ENCODE assay signal across 10 cellular contexts in the genomic region with DNA sequence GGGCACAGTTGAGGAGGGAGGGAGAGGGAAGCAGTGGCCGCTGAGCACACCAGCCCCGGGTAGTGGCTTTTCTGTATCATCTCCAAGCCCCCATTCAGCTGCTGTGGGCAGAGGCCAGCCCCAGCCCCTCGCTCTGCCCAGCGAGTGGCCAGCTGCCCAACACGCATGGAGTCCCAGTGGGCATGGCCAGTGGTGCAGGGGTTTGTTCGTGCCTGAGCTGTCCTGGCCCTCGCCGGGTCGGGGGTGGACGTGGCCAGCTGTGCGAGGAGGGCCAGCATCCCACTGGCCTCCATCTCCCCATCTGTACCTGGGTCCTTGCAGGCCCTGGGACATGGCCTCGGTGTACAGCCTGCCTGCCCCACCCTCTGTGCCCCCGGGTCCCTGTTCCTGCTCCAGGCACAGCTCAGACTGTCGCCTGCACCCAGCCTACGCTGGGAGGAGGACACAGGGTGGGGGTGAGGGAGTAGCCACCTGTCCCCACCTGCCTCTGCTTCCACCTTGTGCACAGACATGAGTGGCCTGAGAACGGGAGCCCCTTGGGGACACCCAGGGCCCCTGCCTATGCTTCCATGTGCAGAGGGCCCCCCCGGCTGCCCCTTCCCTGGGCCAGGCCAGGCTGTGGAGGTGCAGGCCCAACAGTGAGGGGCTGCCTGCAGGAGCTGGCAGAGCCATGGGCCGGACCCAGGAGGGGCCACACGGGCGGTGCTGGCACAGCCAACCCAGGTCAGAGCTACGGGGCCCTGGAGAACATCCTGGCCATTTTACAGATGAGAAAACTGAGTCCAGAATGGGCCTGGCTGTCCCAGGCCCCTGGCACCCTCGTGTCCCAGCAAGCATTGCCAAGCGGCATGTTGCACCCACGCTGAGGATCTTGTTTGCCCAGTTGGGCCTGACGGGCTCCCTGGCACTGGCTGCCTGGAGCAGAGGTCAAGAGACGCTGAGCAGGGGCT. TPM values are rescaled to one million over a fixed set of nuclear protein-coding genes. Genes with fewer than 3 reads are reported as not detected.
DNase-seq lines count a peak whose midpoint lies in the region; ATAC-seq and TF ChIP-seq lines count a peak whose summit lies in the region.
"Had no signal": no experiment of that assay in that cellular context is flagged by ENCODE, and none has a peak within 500 bp of the region (broad histone marks: within the 10 kb centered on the region; RNA-seq: fewer than 3 reads in every experiment).

No MANE protein-coding gene starts in this region.

- no peaks in the 10 kb centered on the region for H3K36me3 Mint-ChIP-seq in IgD-negative memory B cell
- peaks cover 5% of the 10 kb centered on the region for H3K36me3 Mint-ChIP-seq in chondrocyte (ENCODE audit: low read depth)
- H3K36me3 Mint-ChIP-seq in nephron (ENCODE audit: low read depth): no peaks in the 10 kb centered on the region

- peak overlapping the region in 3 of 4 donors; percentile 52 to 81 (median 66) for H3K4me3 Mint-ChIP-seq in IgD-negative memory B cell
- peak overlapping the region; percentile 41 for H3K4me3 Mint-ChIP-seq in chondrocyte (ENCODE audit: unreplicated experiment)
- H3K4me3 Mint-ChIP-seq in nephron: peak overlapping the region in 2 of 3 experiments; percentile 13 to 28

- H3K27me3 Mint-ChIP-seq in IgD-negative memory B cell (no peaks in the 10 kb centered on the region), chondrocyte (ENCODE audit: low read depth) (no peaks in the 10 kb centered on the region), nephron (ENCODE audit: low read depth) (no peaks in the 10 kb centered on the region)

- H3K4me1 Mint-ChIP-seq in IgD-negative memory B cell (peaks cover 6 to 31% (median 22%) of the 10 kb centered on the region in 3 donors), chondrocyte (ENCODE audit: low read depth) (peaks cover 68% of the 10 kb centered on the region), nephron (peaks cover 28% of the 10 kb centered on the region)

- no peak for ATAC-seq in HG03135 (IDR thresholded peaks at IDR 0.05; ENCODE audit: unreplicated experiment)
- ATAC-seq: gastrocnemius medialis had no signal

- peak overlapping the region in 1 of 3 donors; percentile 88 for H3K27ac Mint-ChIP-seq in IgD-negative memory B cell
- no peak overlapping the region for H3K27ac Mint-ChIP-seq in chondrocyte (ENCODE audit: unreplicated experiment)
- H3K27ac Mint-ChIP-seq in nephron: peak overlapping the region in 1 of 3 experiments; percentile 65

- no peak for TF ChIP-seq CTCF in chondrocyte (IDR thresholded peaks at IDR 0.05)
- TF ChIP-seq CTCF in nephron (IDR thresholded peaks at IDR 0.05; ENCODE audit: unreplicated experiment in 3 of 3): no peak

- DNase-seq in Ammon's horn (ENCODE audit: low spot score): peak; percentile 63
- DNase-seq in chondrocyte (ENCODE audit: low spot score): no peak
- DNase-seq in D341Med (ENCODE audit: low spot score): no peak
- no peak for DNase-seq in SIG-M5 (lab: John Stamatoyannopoulos, UW)
- no peak for DNase-seq in NCI-H2227 treated with DMSO at 0.1 percent for 48 hours (lab: John Stamatoyannopoulos, UW)
- DNase-seq: gastrocnemius medialis, NCI-H146 had no signal

- H3K9me3 Mint-ChIP-seq in IgD-negative memory B cell (no peaks in the 10 kb centered on the region), chondrocyte (ENCODE audit: low read depth) (no peaks in the 10 kb centered on the region), nephron (no peaks in the 10 kb centered on the region)

RNA-seq across cellular contexts. Expression of a gene that starts 4.3 kb away (rescaled TPM):
- polyA plus RNA-seq in IgD-negative memory B cell: 10.8 TPM
- total RNA-seq in chondrocyte: 117 to 152 TPM (median 121 TPM) in 3 replicates

RNA-seq across cellular contexts. Expression of a gene that starts 30.3 kb away (rescaled TPM):
- not detected for polyA plus RNA-seq in IgD-negative memory B cell
- 7.1 to 9.9 TPM (median 7.9 TPM) in 3 replicates for total RNA-seq in chondrocyte

RNA-seq across cellular contexts. Expression of a gene that starts 59.2 kb away (rescaled TPM):
- 195 TPM for polyA plus RNA-seq in IgD-negative memory B cell
- 47.0 to 54.9 TPM (median 47.4 TPM) in 3 replicates for total RNA-seq in chondrocyte
